ENCODE assay signal across 8 cellular contexts in genomic region chr19:49468746-49469447, GRCh38. TPM values are rescaled to one million over a fixed set of nuclear protein-coding genes. Genes with fewer than 3 reads are reported as not detected.
A peak's percentile ranks its signal among the peaks of the same experiment; 100 is the strongest.
DNase-seq lines count a peak whose midpoint lies in the region; ATAC-seq and TF ChIP-seq lines count a peak whose summit lies in the region.

No MANE protein-coding gene starts in this region.

- CTCF ChIA-PET in Calu3 (lab: Charles Lee): no interaction called here

- TF ChIP-seq CTCF in Calu3 (IDR thresholded peaks at IDR 0.05; ENCODE audit: unreplicated experiment): no peak
- TF ChIP-seq CTCF in epithelial cell of esophagus (IDR thresholded peaks at IDR 0.05; ENCODE audit: insufficient read depth, low read depth, low read length, missing control alignments): no peak
- no peak for TF ChIP-seq CTCF in osteoblast (IDR thresholded peaks at IDR 0.05; ENCODE audit: extremely low read depth, low read depth, low read length)

- DNase-seq in Calu3: peak; percentile 32
- peak; percentile 80 for DNase-seq in MV-4-11 (lab: John Stamatoyannopoulos, UW)
- peak; percentile 81 to 88 for DNase-seq in activated CD4-positive, alpha-beta T cell treated with anti-CD3 and anti-CD28 coated beads, Interleukin-2, amount 50 U/mL, for 48 hours
- peak; percentile 75 for DNase-seq in epithelial cell of esophagus (ENCODE audit: low read depth)
- DNase-seq in osteoblast (ENCODE audit: insufficient read length, low spot score, missing footprints): peak; percentile 90
- DNase-seq in NCI-H1694 treated with DMSO at 0.1 percent for 48 hours (lab: John Stamatoyannopoulos, UW): no peak
- no peak for DNase-seq in NCI-H2081 treated with DMSO at 0.1 percent for 48 hours (lab: John Stamatoyannopoulos, UW)

- H3K36me3 Mint-ChIP-seq in Calu3 (ENCODE audit: insufficient read depth, unreplicated experiment): peaks cover 9% of the 10 kb centered on the region

- H3K79me2 ChIP-seq in osteoblast (ENCODE audit: insufficient read depth, low read length): no peaks in the 10 kb centered on the region

- H3K9me3 Mint-ChIP-seq in Calu3 (ENCODE audit: low read depth, unreplicated experiment): no peaks in the 10 kb centered on the region

- H3K27ac ChIP-seq in osteoblast (ENCODE audit: low read depth, low read length): no peak overlapping the region

- H3K9me3 ChIP-seq in osteoblast (ENCODE audit: low read depth, low read length): no peaks in the 10 kb centered on the region

- no peak overlapping the region for H3K4me2 ChIP-seq in osteoblast (ENCODE audit: insufficient read depth, low read length)

- H3K27ac Mint-ChIP-seq in Calu3 (ENCODE audit: unreplicated experiment): no peak overlapping the region

- intact Hi-C loops in Calu3 (cut with micrococcal nuclease; ENCODE audit: unreplicated experiment): no loop called here

- H3K27me3 Mint-ChIP-seq in Calu3 (ENCODE audit: unreplicated experiment): peaks cover under 1% of the 10 kb centered on the region

- H3K36me3 ChIP-seq in osteoblast (ENCODE audit: insufficient read depth, low read length): peaks cover 5% of the 10 kb centered on the region

- BruUV-seq in Calu3 (replicated peaks; lab: Mats Ljungman, UMichigan): no TSS peak

- ATAC-seq in GM21528 (IDR thresholded peaks at IDR 0.05; ENCODE audit: low FRiP score, unreplicated experiment): peak; percentile 53

- H3K27me3 ChIP-seq in osteoblast (ENCODE audit: insufficient read depth, low read length): no peaks in the 10 kb centered on the region

- H3K4me3 Mint-ChIP-seq in Calu3 (ENCODE audit: low read depth, unreplicated experiment): no peak overlapping the region

- H3K4me3 ChIP-seq in epithelial cell of esophagus (ENCODE audit: low read length) (peak overlapping the region; percentile 10), osteoblast (ENCODE audit: insufficient read depth, low read length) (no peak overlapping the region)

- H4K20me1 ChIP-seq in osteoblast (ENCODE audit: insufficient read depth, low read length): no peaks in the 10 kb centered on the region

- peaks cover 9% of the 10 kb centered on the region for H3K4me1 Mint-ChIP-seq in Calu3 (ENCODE audit: low read depth, unreplicated experiment)

- no peaks in the 10 kb centered on the region for H3K4me1 ChIP-seq in osteoblast (ENCODE audit: insufficient read depth, low read length)

- no peak overlapping the region for H2AFZ ChIP-seq in osteoblast (ENCODE audit: low read length)

RNA-seq across cellular contexts. Expression of gene FLT3LG, which starts 5.1 kb away (rescaled TPM):
- total RNA-seq in Calu3 (2022) (4.8 and 7.1 TPM in 2 replicates), osteoblast (4.3 and 6.5 TPM in 2 replicates)

RNA-seq across cellular contexts. Expression of gene ALDH16A1, which starts 15.9 kb away (rescaled TPM):
- total RNA-seq in Calu3 (2022) (34.4 and 36.1 TPM in 2 replicates), osteoblast (26.4 and 32.7 TPM in 2 replicates)

RNA-seq across cellular contexts. Expression of gene PIH1D1, which starts 17.3 kb away (rescaled TPM):
- total RNA-seq in Calu3 (2022) (127 and 141 TPM in 2 replicates), osteoblast (79.3 and 80.7 TPM in 2 replicates)

RNA-seq across cellular contexts. Expression of gene RPL13A, which starts 18.5 kb away (rescaled TPM):
- total RNA-seq in Calu3 (2022) (1,844 and 1,993 TPM in 2 replicates), osteoblast (2,082 and 2,185 TPM in 2 replicates)

RNA-seq across cellular contexts. Expression of gene RPS11, which starts 27.3 kb away (rescaled TPM):
- total RNA-seq in Calu3 (2022): 1,643 and 1,795 TPM in 2 replicates
- total RNA-seq in osteoblast: 2,306 and 3,079 TPM in 2 replicates

Comparison
In these comparisons a context has a peak if more than half of its experiments do, and no peak if none do; other contexts are left out.
1. DNase-seq: peak in Calu3 (single experiment), MV-4-11 (single experiment), activated CD4-positive, alpha-beta T cell treated with anti-CD3 and anti-CD28 coated beads, Interleukin-2, amount 50 U/mL, for 48 hours (2 of 2), epithelial cell of esophagus (single experiment) and osteoblast (single experiment); none in NCI-H1694 treated with DMSO at 0.1 percent for 48 hours (single experiment) and NCI-H2081 treated with DMSO at 0.1 percent for 48 hours (single experiment).